In genomic region chr9:14314929-14315753, GRCh38 we compare ENCODE assay signal across 1 cellular context.
A peak's percentile ranks its signal among the peaks of the same experiment; 100 is the strongest.
TF ChIP-seq lines count a peak whose summit lies in the region.

No MANE protein-coding gene starts in this region.

TF ChIP-seq in K562, 482 proteins besides CTCF, POLR2A, EP300 and RAD21 (continued from another document and continues in another):
- TF ChIP-seq MAX (CRISPR knock-in tag; IDR thresholded peaks at IDR 0.05): peak; percentile 45
- no peak for TF ChIP-seq CREB5 (CRISPR knock-in tag; IDR thresholded peaks at IDR 0.05)
- TF ChIP-seq CXXC5 (CRISPR knock-in tag; IDR thresholded peaks at IDR 0.05): peak; percentile 79
- TF ChIP-seq ZNF740 (CRISPR knock-in tag; IDR thresholded peaks at IDR 0.05): no peak
- no peak for TF ChIP-seq ZNF740 (tag; IDR thresholded peaks at IDR 0.05)
- no peak for TF ChIP-seq EP400 (IDR thresholded peaks at IDR 0.05)
- no peak for TF ChIP-seq PHB (CRISPR knock-in tag; IDR thresholded peaks at IDR 0.05)
- no peak for TF ChIP-seq FUS (optimal IDR thresholded peaks at IDR 0.05; ENCODE audit: low read depth, low read length)
- TF ChIP-seq ZBTB7A (IDR thresholded peaks at IDR 0.05; ENCODE audit: borderline replicate concordance, control insufficient read depth, low read depth, low read length): peak; percentile 52; the same call in 1 of the 2 replicates
- no peak for TF ChIP-seq KDM4B (IDR thresholded peaks at IDR 0.05; ENCODE audit: borderline replicate concordance in 2 of 2, low read depth in 1 of 2)
- TF ChIP-seq, protein P1, sequence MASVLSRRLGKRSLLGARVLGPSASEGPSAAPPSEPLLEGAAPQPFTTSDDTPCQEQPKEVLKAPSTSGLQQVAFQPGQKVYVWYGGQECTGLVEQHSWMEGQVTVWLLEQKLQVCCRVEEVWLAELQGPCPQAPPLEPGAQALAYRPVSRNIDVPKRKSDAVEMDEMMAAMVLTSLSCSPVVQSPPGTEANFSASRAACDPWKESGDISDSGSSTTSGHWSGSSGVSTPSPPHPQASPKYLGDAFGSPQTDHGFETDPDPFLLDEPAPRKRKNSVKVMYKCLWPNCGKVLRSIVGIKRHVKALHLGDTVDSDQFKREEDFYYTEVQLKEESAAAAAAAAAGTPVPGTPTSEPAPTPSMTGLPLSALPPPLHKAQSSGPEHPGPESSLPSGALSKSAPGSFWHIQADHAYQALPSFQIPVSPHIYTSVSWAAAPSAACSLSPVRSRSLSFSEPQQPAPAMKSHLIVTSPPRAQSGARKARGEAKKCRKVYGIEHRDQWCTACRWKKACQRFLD (CRISPR knock-in tag; IDR thresholded peaks at IDR 0.05): no peak
- no peak for TF ChIP-seq ID3 (CRISPR knock-in tag; IDR thresholded peaks at IDR 0.05)
- no peak for TF ChIP-seq ID3 (tag; IDR thresholded peaks at IDR 0.05)
- TF ChIP-seq FOXJ3 (CRISPR knock-in tag; IDR thresholded peaks at IDR 0.05): no peak
- no peak for TF ChIP-seq ESRRB (CRISPR knock-in tag; IDR thresholded peaks at IDR 0.05; ENCODE audit: borderline replicate concordance)
- no peak for TF ChIP-seq SMARCE1 (IDR thresholded peaks at IDR 0.05)
- no peak for TF ChIP-seq ZKSCAN3 (CRISPR knock-in tag; IDR thresholded peaks at IDR 0.05)
- TF ChIP-seq FOXA1 (IDR thresholded peaks at IDR 0.05; ENCODE audit: borderline replicate concordance): no peak
- TF ChIP-seq NCOA6 (IDR thresholded peaks at IDR 0.05): peak; percentile 28; the same call in 1 of the 2 replicates
- TF ChIP-seq SMC3 (conservative IDR thresholded peaks at IDR 0.05; ENCODE audit: insufficient read depth, low read depth, low read length): no peak
- TF ChIP-seq ZNF589 (CRISPR knock-in tag; IDR thresholded peaks at IDR 0.05; ENCODE audit: low read depth): no peak
- no peak for TF ChIP-seq ETS2 (tag; IDR thresholded peaks at IDR 0.05; ENCODE audit: borderline replicate concordance, poor library complexity, severe bottlenecking)
- no peak for TF ChIP-seq POLR2B (IDR thresholded peaks at IDR 0.05; ENCODE audit: low read depth, partially characterized antibody)
- no peak for TF ChIP-seq HNRNPH1 (optimal IDR thresholded peaks at IDR 0.05; ENCODE audit: low read depth, low read length)
- peak; percentile 32; the same call in 1 of the 2 replicates for TF ChIP-seq RB1 (IDR thresholded peaks at IDR 0.05; ENCODE audit: low read depth)
- peak; percentile 46; the same call in 1 of the 2 replicates for TF ChIP-seq CTBP1 (IDR thresholded peaks at IDR 0.05; ENCODE audit: borderline replicate concordance)
- TF ChIP-seq SIN3B (IDR thresholded peaks at IDR 0.05; ENCODE audit: low read depth): no peak
- TF ChIP-seq RNF2 (IDR thresholded peaks at IDR 0.05): no peak
- peak in 1 of 2 experiments; percentile 31; a peak in 1 of 4 replicates for TF ChIP-seq TEAD1 (CRISPR knock-in tag; IDR thresholded peaks at IDR 0.05)
- no peak for TF ChIP-seq HDAC1 (IDR thresholded peaks at IDR 0.05)
- TF ChIP-seq, protein P2, sequence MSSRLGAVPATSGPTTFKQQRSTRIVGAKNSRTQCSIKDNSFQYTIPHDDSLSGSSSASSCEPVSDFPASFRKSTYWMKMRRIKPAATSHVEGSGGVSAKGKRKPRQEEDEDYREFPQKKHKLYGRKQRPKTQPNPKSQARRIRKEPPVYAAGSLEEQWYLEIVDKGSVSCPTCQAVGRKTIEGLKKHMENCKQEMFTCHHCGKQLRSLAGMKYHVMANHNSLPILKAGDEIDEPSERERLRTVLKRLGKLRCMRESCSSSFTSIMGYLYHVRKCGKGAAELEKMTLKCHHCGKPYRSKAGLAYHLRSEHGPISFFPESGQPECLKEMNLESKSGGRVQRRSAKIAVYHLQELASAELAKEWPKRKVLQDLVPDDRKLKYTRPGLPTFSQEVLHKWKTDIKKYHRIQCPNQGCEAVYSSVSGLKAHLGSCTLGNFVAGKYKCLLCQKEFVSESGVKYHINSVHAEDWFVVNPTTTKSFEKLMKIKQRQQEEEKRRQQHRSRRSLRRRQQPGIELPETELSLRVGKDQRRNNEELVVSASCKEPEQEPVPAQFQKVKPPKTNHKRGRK (tag; IDR thresholded peaks at IDR 0.05): no peak
- no peak for TF ChIP-seq ZC3H4 (CRISPR knock-in tag; IDR thresholded peaks at IDR 0.05; ENCODE audit: borderline replicate concordance)
- peak; percentile 68 for TF ChIP-seq RBFOX2 (IDR thresholded peaks at IDR 0.05; ENCODE audit: low read depth, low read length)
- TF ChIP-seq DEAF1 (CRISPR knock-in tag; IDR thresholded peaks at IDR 0.05): no peak
- TF ChIP-seq SMAD4 (CRISPR knock-in tag; conservative IDR thresholded peaks at IDR 0.05): peak; percentile 44; the same call in 1 of the 2 replicates
- TF ChIP-seq, protein P3, sequence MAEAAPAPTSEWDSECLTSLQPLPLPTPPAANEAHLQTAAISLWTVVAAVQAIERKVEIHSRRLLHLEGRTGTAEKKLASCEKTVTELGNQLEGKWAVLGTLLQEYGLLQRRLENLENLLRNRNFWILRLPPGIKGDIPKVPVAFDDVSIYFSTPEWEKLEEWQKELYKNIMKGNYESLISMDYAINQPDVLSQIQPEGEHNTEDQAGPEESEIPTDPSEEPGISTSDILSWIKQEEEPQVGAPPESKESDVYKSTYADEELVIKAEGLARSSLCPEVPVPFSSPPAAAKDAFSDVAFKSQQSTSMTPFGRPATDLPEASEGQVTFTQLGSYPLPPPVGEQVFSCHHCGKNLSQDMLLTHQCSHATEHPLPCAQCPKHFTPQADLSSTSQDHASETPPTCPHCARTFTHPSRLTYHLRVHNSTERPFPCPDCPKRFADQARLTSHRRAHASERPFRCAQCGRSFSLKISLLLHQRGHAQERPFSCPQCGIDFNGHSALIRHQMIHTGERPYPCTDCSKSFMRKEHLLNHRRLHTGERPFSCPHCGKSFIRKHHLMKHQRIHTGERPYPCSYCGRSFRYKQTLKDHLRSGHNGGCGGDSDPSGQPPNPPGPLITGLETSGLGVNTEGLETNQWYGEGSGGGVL (CRISPR knock-in tag; IDR thresholded peaks at IDR 0.05): no peak
- TF ChIP-seq HLTF (IDR thresholded peaks at IDR 0.05): no peak
- TF ChIP-seq PYGO2 (tag; IDR thresholded peaks at IDR 0.05): no peak
- TF ChIP-seq POLR2G (IDR thresholded peaks at IDR 0.05; ENCODE audit: low read depth, low read length): peak; percentile 65
- peak; percentile 22 for TF ChIP-seq PCBP1 (IDR thresholded peaks at IDR 0.05; ENCODE audit: low read depth, low read length, poor library complexity, severe bottlenecking)
- TF ChIP-seq ZNF263 (CRISPR knock-in tag; IDR thresholded peaks at IDR 0.05; ENCODE audit: borderline replicate concordance): peak; percentile 87; the same call in 1 of the 2 replicates
- peak; percentile 42; the same call in 1 of the 2 replicates for TF ChIP-seq PHF8 (IDR thresholded peaks at IDR 0.05; ENCODE audit: borderline replicate concordance, low read length)
- no peak for TF ChIP-seq ZNF124 (CRISPR knock-in tag; IDR thresholded peaks at IDR 0.05)
- TF ChIP-seq DNMT1 (IDR thresholded peaks at IDR 0.05): no peak
- TF ChIP-seq ZNF408 (CRISPR knock-in tag; IDR thresholded peaks at IDR 0.05; ENCODE audit: low read depth): no peak
- TF ChIP-seq ZFX (CRISPR knock-in tag; IDR thresholded peaks at IDR 0.05): peak; percentile 43; the same call in 1 of the 2 replicates
- TF ChIP-seq, protein P4, sequence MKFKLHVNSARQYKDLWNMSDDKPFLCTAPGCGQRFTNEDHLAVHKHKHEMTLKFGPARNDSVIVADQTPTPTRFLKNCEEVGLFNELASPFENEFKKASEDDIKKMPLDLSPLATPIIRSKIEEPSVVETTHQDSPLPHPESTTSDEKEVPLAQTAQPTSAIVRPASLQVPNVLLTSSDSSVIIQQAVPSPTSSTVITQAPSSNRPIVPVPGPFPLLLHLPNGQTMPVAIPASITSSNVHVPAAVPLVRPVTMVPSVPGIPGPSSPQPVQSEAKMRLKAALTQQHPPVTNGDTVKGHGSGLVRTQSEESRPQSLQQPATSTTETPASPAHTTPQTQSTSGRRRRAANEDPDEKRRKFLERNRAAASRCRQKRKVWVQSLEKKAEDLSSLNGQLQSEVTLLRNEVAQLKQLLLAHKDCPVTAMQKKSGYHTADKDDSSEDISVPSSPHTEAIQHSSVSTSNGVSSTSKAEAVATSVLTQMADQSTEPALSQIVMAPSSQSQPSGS (CRISPR knock-in tag; IDR thresholded peaks at IDR 0.05): no peak
- TF ChIP-seq POLR3G (IDR thresholded peaks at IDR 0.05; ENCODE audit: extremely low read depth, insufficient read length, insufficient replicate concordance): no peak
- TF ChIP-seq HNRNPL (IDR thresholded peaks at IDR 0.05; ENCODE audit: low read depth, low read length): 0 out of 2 replicates have a peak, but pooled peaks have one; percentile 55
- no peak for TF ChIP-seq SP1 (CRISPR knock-in tag; IDR thresholded peaks at IDR 0.05)
- TF ChIP-seq VEZF1 (CRISPR knock-in tag; IDR thresholded peaks at IDR 0.05): 0 out of 2 replicates have a peak, but pooled peaks have one; percentile 29
- no peak for TF ChIP-seq CBX2 (IDR thresholded peaks at IDR 0.05; ENCODE audit: insufficient read depth, low read length, poor library complexity, severe bottlenecking)
- TF ChIP-seq JUNB (CRISPR knock-in tag; conservative IDR thresholded peaks at IDR 0.05): no peak
- peak; percentile 94 for TF ChIP-seq L3MBTL2 (IDR thresholded peaks at IDR 0.05)
- no peak for TF ChIP-seq GATAD2B (IDR thresholded peaks at IDR 0.05; ENCODE audit: borderline replicate concordance)
- no peak for TF ChIP-seq SRSF3 (IDR thresholded peaks at IDR 0.05; ENCODE audit: insufficient read depth, low read length)
- no peak for TF ChIP-seq TARDBP (IDR thresholded peaks at IDR 0.05)
